In genomic region chr19:2558131-2558530, GRCh38 we compare ENCODE assay signal across 1 cellular context.
TF ChIP-seq lines count a peak whose summit lies in the region.

No MANE protein-coding gene starts in this region.

TF ChIP-seq in HepG2, 621 proteins besides CTCF, POLR2A, EP300 and RAD21 (continued from another document):
- TF ChIP-seq, protein P1, sequence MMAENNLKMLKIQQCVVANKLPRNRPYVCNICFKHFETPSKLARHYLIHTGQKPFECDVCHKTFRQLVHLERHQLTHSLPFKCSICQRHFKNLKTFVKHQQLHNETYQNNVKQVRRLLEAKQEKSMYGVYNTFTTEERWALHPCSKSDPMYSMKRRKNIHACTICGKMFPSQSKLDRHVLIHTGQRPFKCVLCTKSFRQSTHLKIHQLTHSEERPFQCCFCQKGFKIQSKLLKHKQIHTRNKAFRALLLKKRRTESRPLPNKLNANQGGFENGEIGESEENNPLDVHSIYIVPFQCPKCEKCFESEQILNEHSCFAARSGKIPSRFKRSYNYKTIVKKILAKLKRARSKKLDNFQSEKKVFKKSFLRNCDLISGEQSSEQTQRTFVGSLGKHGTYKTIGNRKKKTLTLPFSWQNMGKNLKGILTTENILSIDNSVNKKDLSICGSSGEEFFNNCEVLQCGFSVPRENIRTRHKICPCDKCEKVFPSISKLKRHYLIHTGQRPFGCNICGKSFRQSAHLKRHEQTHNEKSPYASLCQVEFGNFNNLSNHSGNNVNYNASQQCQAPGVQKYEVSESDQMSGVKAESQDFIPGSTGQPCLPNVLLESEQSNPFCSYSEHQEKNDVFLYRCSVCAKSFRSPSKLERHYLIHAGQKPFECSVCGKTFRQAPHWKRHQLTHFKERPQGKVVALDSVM (CRISPR knock-in tag; IDR thresholded peaks at IDR 0.05) = peak; percentile 97
- 0 out of 2 replicates have a peak, but pooled peaks have one; percentile 3 for TF ChIP-seq ZNF230 (CRISPR knock-in tag; IDR thresholded peaks at IDR 0.05)
- TF ChIP-seq, protein P2, sequence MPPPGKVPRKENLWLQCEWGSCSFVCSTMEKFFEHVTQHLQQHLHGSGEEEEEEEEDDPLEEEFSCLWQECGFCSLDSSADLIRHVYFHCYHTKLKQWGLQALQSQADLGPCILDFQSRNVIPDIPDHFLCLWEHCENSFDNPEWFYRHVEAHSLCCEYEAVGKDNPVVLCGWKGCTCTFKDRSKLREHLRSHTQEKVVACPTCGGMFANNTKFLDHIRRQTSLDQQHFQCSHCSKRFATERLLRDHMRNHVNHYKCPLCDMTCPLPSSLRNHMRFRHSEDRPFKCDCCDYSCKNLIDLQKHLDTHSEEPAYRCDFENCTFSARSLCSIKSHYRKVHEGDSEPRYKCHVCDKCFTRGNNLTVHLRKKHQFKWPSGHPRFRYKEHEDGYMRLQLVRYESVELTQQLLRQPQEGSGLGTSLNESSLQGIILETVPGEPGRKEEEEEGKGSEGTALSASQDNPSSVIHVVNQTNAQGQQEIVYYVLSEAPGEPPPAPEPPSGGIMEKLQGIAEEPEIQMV (CRISPR knock-in tag; IDR thresholded peaks at IDR 0.05; ENCODE audit: low read depth) = 0 out of 2 replicates have a peak, but pooled peaks have one; percentile 30
